In the genomic region with DNA sequence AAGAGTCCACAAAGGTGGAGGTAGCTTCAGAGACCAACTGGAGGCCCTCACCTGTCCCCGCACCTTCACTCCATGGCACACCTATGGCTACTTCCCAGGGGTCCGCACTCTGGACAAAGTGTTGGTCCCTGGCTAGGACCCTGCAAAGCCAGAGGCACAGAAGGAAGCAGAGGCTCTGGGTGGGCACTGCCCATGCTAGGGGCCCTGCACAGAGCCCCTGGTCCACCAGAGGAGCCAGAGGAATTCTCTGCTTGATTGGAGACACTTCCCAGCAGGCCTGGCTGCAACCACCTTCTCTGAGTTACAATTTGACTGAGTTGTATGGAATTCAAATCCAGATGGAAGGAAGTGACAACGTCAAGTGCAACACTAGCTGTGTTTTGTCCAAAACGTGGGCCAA, we compare ENCODE assay signal across 1 cellular context.
TF ChIP-seq lines count a peak whose summit lies in the region.

No MANE protein-coding gene starts in this region.

TF ChIP-seq in GM23338, 12 proteins besides CTCF, POLR2A, EP300 and RAD21:
- TF ChIP-seq REST (IDR thresholded peaks at IDR 0.05; ENCODE audit: unreplicated experiment) = no peak
- TF ChIP-seq JUNB (IDR thresholded peaks at IDR 0.05; ENCODE audit: unreplicated experiment) = no peak
- no peak for TF ChIP-seq ZNF114 (CRISPR knock-in tag; IDR thresholded peaks at IDR 0.05)
- no peak for TF ChIP-seq STAT1 (IDR thresholded peaks at IDR 0.05; ENCODE audit: unreplicated experiment)
- TF ChIP-seq CREB1 (CRISPR knock-in tag; IDR thresholded peaks at IDR 0.05; ENCODE audit: low read depth) = no peak
- no peak for TF ChIP-seq POLR2AphosphoS5 (IDR thresholded peaks at IDR 0.05; ENCODE audit: low read depth)
- TF ChIP-seq ZNF331 (CRISPR knock-in tag; IDR thresholded peaks at IDR 0.05; ENCODE audit: low read depth) = no peak
- no peak for TF ChIP-seq NANOG (IDR thresholded peaks at IDR 0.05; ENCODE audit: borderline replicate concordance)
- TF ChIP-seq, protein P1, sequence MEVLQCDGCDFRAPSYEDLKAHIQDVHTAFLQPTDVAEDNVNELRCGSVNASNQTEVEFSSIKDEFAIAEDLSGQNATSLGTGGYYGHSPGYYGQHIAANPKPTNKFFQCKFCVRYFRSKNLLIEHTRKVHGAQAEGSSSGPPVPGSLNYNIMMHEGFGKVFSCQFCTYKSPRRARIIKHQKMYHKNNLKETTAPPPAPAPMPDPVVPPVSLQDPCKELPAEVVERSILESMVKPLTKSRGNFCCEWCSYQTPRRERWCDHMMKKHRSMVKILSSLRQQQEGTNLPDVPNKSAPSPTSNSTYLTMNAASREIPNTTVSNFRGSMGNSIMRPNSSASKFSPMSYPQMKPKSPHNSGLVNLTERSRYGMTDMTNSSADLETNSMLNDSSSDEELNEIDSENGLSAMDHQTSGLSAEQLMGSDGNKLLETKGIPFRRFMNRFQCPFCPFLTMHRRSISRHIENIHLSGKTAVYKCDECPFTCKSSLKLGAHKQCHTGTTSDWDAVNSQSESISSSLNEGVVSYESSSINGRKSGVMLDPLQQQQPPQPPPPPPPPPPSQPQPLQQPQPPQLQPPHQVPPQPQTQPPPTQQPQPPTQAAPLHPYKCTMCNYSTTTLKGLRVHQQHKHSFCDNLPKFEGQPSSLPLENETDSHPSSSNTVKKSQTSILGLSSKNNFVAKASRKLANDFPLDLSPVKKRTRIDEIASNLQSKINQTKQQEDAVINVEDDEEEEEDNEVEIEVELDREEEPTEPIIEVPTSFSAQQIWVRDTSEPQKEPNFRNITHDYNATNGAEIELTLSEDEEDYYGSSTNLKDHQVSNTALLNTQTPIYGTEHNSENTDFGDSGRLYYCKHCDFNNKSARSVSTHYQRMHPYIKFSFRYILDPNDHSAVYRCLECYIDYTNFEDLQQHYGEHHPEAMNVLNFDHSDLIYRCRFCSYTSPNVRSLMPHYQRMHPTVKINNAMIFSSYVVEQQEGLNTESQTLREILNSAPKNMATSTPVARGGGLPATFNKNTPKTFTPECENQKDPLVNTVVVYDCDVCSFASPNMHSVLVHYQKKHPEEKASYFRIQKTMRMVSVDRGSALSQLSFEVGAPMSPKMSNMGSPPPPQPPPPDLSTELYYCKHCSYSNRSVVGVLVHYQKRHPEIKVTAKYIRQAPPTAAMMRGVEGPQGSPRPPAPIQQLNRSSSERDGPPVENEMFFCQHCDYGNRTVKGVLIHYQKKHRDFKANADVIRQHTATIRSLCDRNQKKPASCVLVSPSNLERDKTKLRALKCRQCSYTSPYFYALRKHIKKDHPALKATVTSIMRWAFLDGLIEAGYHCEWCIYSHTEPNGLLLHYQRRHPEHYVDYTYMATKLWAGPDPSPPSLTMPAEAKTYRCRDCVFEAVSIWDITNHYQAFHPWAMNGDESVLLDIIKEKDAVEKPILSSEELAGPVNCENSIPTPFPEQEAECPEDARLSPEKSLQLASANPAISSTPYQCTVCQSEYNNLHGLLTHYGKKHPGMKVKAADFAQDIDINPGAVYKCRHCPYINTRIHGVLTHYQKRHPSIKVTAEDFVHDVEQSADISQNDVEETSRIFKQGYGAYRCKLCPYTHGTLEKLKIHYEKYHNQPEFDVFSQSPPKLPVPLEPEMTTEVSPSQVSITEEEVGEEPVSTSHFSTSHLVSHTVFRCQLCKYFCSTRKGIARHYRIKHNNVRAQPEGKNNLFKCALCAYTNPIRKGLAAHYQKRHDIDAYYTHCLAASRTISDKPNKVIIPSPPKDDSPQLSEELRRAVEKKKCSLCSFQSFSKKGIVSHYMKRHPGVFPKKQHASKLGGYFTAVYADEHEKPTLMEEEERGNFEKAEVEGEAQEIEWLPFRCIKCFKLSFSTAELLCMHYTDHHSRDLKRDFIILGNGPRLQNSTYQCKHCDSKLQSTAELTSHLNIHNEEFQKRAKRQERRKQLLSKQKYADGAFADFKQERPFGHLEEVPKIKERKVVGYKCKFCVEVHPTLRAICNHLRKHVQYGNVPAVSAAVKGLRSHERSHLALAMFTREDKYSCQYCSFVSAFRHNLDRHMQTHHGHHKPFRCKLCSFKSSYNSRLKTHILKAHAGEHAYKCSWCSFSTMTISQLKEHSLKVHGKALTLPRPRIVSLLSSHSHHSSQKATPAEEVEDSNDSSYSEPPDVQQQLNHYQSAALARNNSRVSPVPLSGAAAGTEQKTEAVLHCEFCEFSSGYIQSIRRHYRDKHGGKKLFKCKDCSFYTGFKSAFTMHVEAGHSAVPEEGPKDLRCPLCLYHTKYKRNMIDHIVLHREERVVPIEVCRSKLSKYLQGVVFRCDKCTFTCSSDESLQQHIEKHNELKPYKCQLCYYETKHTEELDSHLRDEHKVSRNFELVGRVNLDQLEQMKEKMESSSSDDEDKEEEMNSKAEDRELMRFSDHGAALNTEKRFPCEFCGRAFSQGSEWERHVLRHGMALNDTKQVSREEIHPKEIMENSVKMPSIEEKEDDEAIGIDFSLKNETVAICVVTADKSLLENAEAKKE (CRISPR knock-in tag; IDR thresholded peaks at IDR 0.05) = no peak
- TF ChIP-seq EZH2 (IDR thresholded peaks at IDR 0.05; ENCODE audit: low read depth, unreplicated experiment) = no peak
- TF ChIP-seq ETS1 (IDR thresholded peaks at IDR 0.05) = no peak
- no peak for TF ChIP-seq EZH2phosphoT487 (IDR thresholded peaks at IDR 0.05; ENCODE audit: unreplicated experiment)
